1 cellular context compared by ENCODE assay signal in genomic region chr9:106962105-106962504, GRCh38.
TF ChIP-seq lines count a peak whose summit lies in the region.

No MANE protein-coding gene starts in this region.

TF ChIP-seq in WTC11, 78 proteins besides CTCF, POLR2A, EP300 and RAD21 (continued from another document):
- TF ChIP-seq, protein P1, sequence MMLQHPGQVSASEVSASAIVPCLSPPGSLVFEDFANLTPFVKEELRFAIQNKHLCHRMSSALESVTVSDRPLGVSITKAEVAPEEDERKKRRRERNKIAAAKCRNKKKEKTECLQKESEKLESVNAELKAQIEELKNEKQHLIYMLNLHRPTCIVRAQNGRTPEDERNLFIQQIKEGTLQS (CRISPR knock-in tag; conservative IDR thresholded peaks at IDR 0.05): no peak
- TF ChIP-seq CREM (CRISPR knock-in tag; IDR thresholded peaks at IDR 0.05): no peak
- TF ChIP-seq OVOL2 (CRISPR knock-in tag; IDR thresholded peaks at IDR 0.05; ENCODE audit: borderline replicate concordance): no peak
- no peak for TF ChIP-seq RELA (CRISPR knock-in tag; IDR thresholded peaks at IDR 0.05; ENCODE audit: borderline replicate concordance)
- TF ChIP-seq ZSCAN18 (CRISPR knock-in tag; IDR thresholded peaks at IDR 0.05): no peak
- no peak for TF ChIP-seq NFATC4 (CRISPR knock-in tag; IDR thresholded peaks at IDR 0.05)
- no peak for TF ChIP-seq TEAD4 (CRISPR knock-in tag; IDR thresholded peaks at IDR 0.05)
- TF ChIP-seq, protein P2, sequence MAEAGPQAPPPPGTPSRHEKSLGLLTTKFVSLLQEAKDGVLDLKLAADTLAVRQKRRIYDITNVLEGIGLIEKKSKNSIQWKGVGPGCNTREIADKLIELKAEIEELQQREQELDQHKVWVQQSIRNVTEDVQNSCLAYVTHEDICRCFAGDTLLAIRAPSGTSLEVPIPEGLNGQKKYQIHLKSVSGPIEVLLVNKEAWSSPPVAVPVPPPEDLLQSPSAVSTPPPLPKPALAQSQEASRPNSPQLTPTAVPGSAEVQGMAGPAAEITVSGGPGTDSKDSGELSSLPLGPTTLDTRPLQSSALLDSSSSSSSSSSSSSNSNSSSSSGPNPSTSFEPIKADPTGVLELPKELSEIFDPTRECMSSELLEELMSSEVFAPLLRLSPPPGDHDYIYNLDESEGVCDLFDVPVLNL (CRISPR knock-in tag; IDR thresholded peaks at IDR 0.05; ENCODE audit: borderline replicate concordance, low read depth): no peak
- TF ChIP-seq USF1 (CRISPR knock-in tag; IDR thresholded peaks at IDR 0.05): no peak
- no peak for TF ChIP-seq RORB (CRISPR knock-in tag; IDR thresholded peaks at IDR 0.05)
- TF ChIP-seq SOX15 (CRISPR knock-in tag; IDR thresholded peaks at IDR 0.05): no peak
